Comparison of ENCODE assay signal across 34 cellular contexts in the genomic region with DNA sequence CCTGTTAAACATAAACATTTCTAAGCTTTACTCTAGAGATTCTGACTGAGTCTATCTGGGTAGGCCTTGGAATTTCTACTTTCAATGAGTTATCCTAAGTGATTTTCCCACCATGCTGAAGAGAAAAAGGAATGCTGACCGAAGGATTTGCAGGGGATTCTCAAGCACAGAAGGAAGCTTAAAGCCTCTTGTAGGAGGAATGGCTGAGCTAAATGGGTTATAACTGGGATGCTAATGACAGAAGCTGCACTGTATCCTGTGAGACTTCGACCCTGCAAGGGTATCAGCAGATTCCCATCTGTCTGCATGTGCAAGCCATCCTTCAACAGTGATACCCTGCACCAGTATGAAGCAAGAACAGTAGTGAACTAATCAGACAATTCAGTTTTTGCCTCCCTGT. TPM values are rescaled to one million over a fixed set of nuclear protein-coding genes. Genes with fewer than 3 reads are reported as not detected.
DNase-seq lines count a peak whose midpoint lies in the region; ATAC-seq and TF ChIP-seq lines count a peak whose summit lies in the region.
"Had no signal": no experiment of that assay in that cellular context is flagged by ENCODE, and none has a peak within 500 bp of the region (broad histone marks: within the 10 kb centered on the region; RNA-seq: fewer than 3 reads in every experiment).

No MANE protein-coding gene starts in this region.

- no peaks in the 10 kb centered on the region for H3K9me3 Mint-ChIP-seq in progenitor cell of endocrine pancreas (ENCODE audit: low read depth)
- H3K9me3 Mint-ChIP-seq: activated naive CD4-positive, alpha-beta T cell treated with anti-CD3 and anti-CD28 coated beads, Interleukin-2, amount 50 U/mL, for 24 hours; activated T-helper 1 cell treated with anti-CD3 and anti-CD28 coated beads, Interleukin-12 subunit alpha, Interleukin-12 subunit beta, Interleukin-2, Interleukin-4 antibody, amounts not matched to agents 30 ng/mL and 10 ng/mL and 1 ng/mL, durations not matched to agents 14 hours and 24 hours and 36 hours; IgD-negative memory B cell; natural killer cell treated with Interleukin-12 subunit alpha and Interleukin-12 subunit beta and Interleukin-15 and Interleukin-18, amount 100 ng/mL, for 72 hours had no signal

- H2BK20ac ChIP-seq in IMR-90 (ENCODE audit: low read depth, low read length): peak overlapping the region; percentile 20

- peak overlapping the region; percentile 44; the same call in 1 of the 2 replicates for H2BK120ac ChIP-seq in IMR-90 (ENCODE audit: low read depth, low read length)

- H3K56ac ChIP-seq in IMR-90 (ENCODE audit: extremely low read depth, insufficient read depth, low read length): no peak overlapping the region

- no peak overlapping the region for H3K9ac ChIP-seq in IMR-90 (ENCODE audit: low read depth, low read length)
- H3K9ac ChIP-seq: parathyroid adenoma had no signal

- H2BK15ac ChIP-seq in IMR-90 (ENCODE audit: low read depth, low read length): peak overlapping the region; percentile 26; the same call in 2 of the 3 replicates

- no peak for TF ChIP-seq RAD21 in IMR-90 (IDR thresholded peaks at IDR 0.05; ENCODE audit: low read length)

- H3K4me1 ChIP-seq in ACC112 (ENCODE audit: control insufficient read depth, insufficient read depth, low read length, unreplicated experiment) (peaks cover 20% of the 10 kb centered on the region), IMR-90 (ENCODE audit: control insufficient read depth, insufficient read depth, low read length) (peaks cover 15% of the 10 kb centered on the region), gastroesophageal sphincter (peaks cover 7 to 55% (median 20%) of the 10 kb centered on the region in 3 donors)
- H3K4me1 ChIP-seq: left lung, parathyroid adenoma had no signal

- H2AFZ ChIP-seq in ACC112 (ENCODE audit: low read length, unreplicated experiment) (no peak overlapping the region), IMR-90 (replicated peaks; ENCODE audit: low read length, poor library complexity) (no peak overlapping the region)
- H2AFZ ChIP-seq: hepatocyte, parathyroid adenoma had no signal

- no peak for TF ChIP-seq CTCF in IMR-90 (conservative IDR thresholded peaks at IDR 0.05; ENCODE audit: low read depth, low read length)
- no peak for TF ChIP-seq CTCF in gastroesophageal sphincter (IDR thresholded peaks at IDR 0.05)
- TF ChIP-seq CTCF in progenitor cell of endocrine pancreas (IDR thresholded peaks at IDR 0.05; ENCODE audit: unreplicated experiment): no peak

- dilution Hi-C loops in IMR-90 (cut with HindIII; ENCODE audit: low sequenced_read_pairs, unreplicated experiment): no loop called here

- H3K4me3 ChIP-seq in ACC112 (ENCODE audit: low read depth, low read length) (no peak overlapping the region), IMR-90 (ENCODE audit: insufficient read depth, low read depth, low read length) (no peak overlapping the region), gastroesophageal sphincter (no peak overlapping the region)
- H3K4me3 ChIP-seq: hepatocyte, left lung, upper lobe of left lung had no signal

- H3K4ac ChIP-seq in IMR-90 (ENCODE audit: low read depth, low read length): peak overlapping the region; percentile 26; the same call in 1 of the 2 replicates

- peak overlapping the region; percentile 14; the same call in 1 of the 2 replicates for H3K23ac ChIP-seq in IMR-90 (ENCODE audit: low read depth, low read length)

- H3K4me3 Mint-ChIP-seq in progenitor cell of endocrine pancreas (ENCODE audit: low read depth): no peak overlapping the region
- H3K4me3 Mint-ChIP-seq: activated naive CD4-positive, alpha-beta T cell treated with anti-CD3 and anti-CD28 coated beads, Interleukin-2, amount 50 U/mL, for 24 hours; activated T-helper 1 cell treated with anti-CD3 and anti-CD28 coated beads, Interleukin-12 subunit alpha, Interleukin-12 subunit beta, Interleukin-2, Interleukin-4 antibody, amounts not matched to agents 30 ng/mL and 10 ng/mL and 1 ng/mL, durations not matched to agents 14 hours and 24 hours and 36 hours; CD8-positive, alpha-beta memory T cell; IgD-negative memory B cell; natural killer cell treated with Interleukin-12 subunit alpha and Interleukin-12 subunit beta and Interleukin-15 and Interleukin-18, amount 100 ng/mL, for 72 hours had no signal

- peaks cover 8% of the 10 kb centered on the region for H3K36me3 Mint-ChIP-seq in progenitor cell of endocrine pancreas (ENCODE audit: insufficient read depth)

- no peak overlapping the region; the same call in 1 of the 2 replicates for H3K4me2 ChIP-seq in IMR-90 (ENCODE audit: low read depth, low read length)
- H3K4me2 ChIP-seq: hepatocyte had no signal

- H4K91ac ChIP-seq in IMR-90 (ENCODE audit: insufficient read depth, low read depth, low read length): peak overlapping the region; percentile 53; the same call in 1 of the 2 replicates

- H2AK9ac ChIP-seq in IMR-90 (replicated peaks; ENCODE audit: low read depth, low read length, poor library complexity): no peak overlapping the region

- peaks cover 24% of the 10 kb centered on the region for H3K4me1 Mint-ChIP-seq in progenitor cell of endocrine pancreas (ENCODE audit: low read depth)

- WGBS in IMR-90 (ENCODE audit: extremely low coverage in 2 of 2, insufficient read length in 1 of 2), 2 experiments: 86% methylated on average over 2 of the region's 2 CpGs; no CpG with 5 or more reads in 1 of the 2 experiments
- 53 to 83% methylated on average over 1 to 2 of the region's 2 CpGs for WGBS in gastroesophageal sphincter (ENCODE audit: low coverage in 1 of 2), 2 donors

- H3K27ac Mint-ChIP-seq in progenitor cell of endocrine pancreas: peak overlapping the region; percentile 85
- H3K27ac Mint-ChIP-seq: activated naive CD4-positive, alpha-beta T cell treated with anti-CD3 and anti-CD28 coated beads, Interleukin-2, amount 50 U/mL, for 24 hours; activated T-helper 1 cell treated with anti-CD3 and anti-CD28 coated beads, Interleukin-12 subunit alpha, Interleukin-12 subunit beta, Interleukin-2, Interleukin-4 antibody, amounts not matched to agents 30 ng/mL and 10 ng/mL and 1 ng/mL, durations not matched to agents 14 hours and 24 hours and 36 hours; IgD-negative memory B cell; natural killer cell treated with Interleukin-12 subunit alpha and Interleukin-12 subunit beta and Interleukin-15 and Interleukin-18, amount 100 ng/mL, for 72 hours had no signal

- no peak for TF ChIP-seq EP300 in gastroesophageal sphincter (IDR thresholded peaks at IDR 0.05)

- no peaks in the 10 kb centered on the region for H3K9me3 ChIP-seq in IMR-90 (ENCODE audit: control insufficient read depth, insufficient read depth, low read length)
- H3K9me3 ChIP-seq in gastroesophageal sphincter: no peaks in the 10 kb centered on the region
- H3K9me3 ChIP-seq: left lung, upper lobe of left lung had no signal

- H4K8ac ChIP-seq in IMR-90 (ENCODE audit: low read depth in 2 of 2, low read length in 2 of 2): peak overlapping the region; percentile 38 to 45; a peak in 2 of 4 replicates

- H3K9me1 ChIP-seq in IMR-90 (ENCODE audit: insufficient read depth, low read length): peaks cover 6% of the 10 kb centered on the region; the same call in 1 of the 2 replicates

- BruUV-seq in IMR-90 (replicated peaks; lab: Mats Ljungman, UMichigan): no TSS peak

- ATAC-seq in IMR-90 (ENCODE audit: low read depth) (no peak), gastroesophageal sphincter (no peak), GM18505 (IDR thresholded peaks at IDR 0.05; ENCODE audit: unreplicated experiment) (no peak), HG02938 (IDR thresholded peaks at IDR 0.05; ENCODE audit: unreplicated experiment) (no peak)
- ATAC-seq: left lung; natural killer cell treated with Interleukin-12 subunit alpha and Interleukin-12 subunit beta and Interleukin-15 and Interleukin-18, amount 100 ng/mL, for 72 hours; right cardiac atrium had no signal

- H3K18ac ChIP-seq in IMR-90 (ENCODE audit: low read depth, low read length): peak overlapping the region; percentile 19; the same call in 1 of the 2 replicates

- H3K79me2 ChIP-seq in ACC112 (ENCODE audit: control insufficient read depth, insufficient read depth, low read length, unreplicated experiment): no peaks in the 10 kb centered on the region
- H3K79me2 ChIP-seq: hepatocyte, parathyroid adenoma had no signal

- no peaks in the 10 kb centered on the region for H3K27me3 Mint-ChIP-seq in progenitor cell of endocrine pancreas
- H3K27me3 Mint-ChIP-seq: activated naive CD4-positive, alpha-beta T cell treated with anti-CD3 and anti-CD28 coated beads, Interleukin-2, amount 50 U/mL, for 24 hours; CD8-positive, alpha-beta memory T cell; IgD-negative memory B cell; natural killer cell treated with Interleukin-12 subunit alpha and Interleukin-12 subunit beta and Interleukin-15 and Interleukin-18, amount 100 ng/mL, for 72 hours had no signal

- intact Hi-C loops in IMR-90 (cut with micrococcal nuclease): no loop called here

- H3K27ac ChIP-seq in ACC112 (ENCODE audit: low read depth, low read length) (peak overlapping the region; percentile 62; the same call in 1 of the 2 replicates), IMR-90 (ENCODE audit: insufficient read depth, low read length) (no peak overlapping the region), gastroesophageal sphincter (peak overlapping the region; percentile 47 to 77 (median 68))
- H3K27ac ChIP-seq: parathyroid adenoma had no signal

- TF ChIP-seq POLR2A in IMR-90 (IDR thresholded peaks at IDR 0.05; ENCODE audit: low read depth, low read length) (no peak), gastroesophageal sphincter (IDR thresholded peaks at IDR 0.05) (no peak), GM18505 (IDR thresholded peaks at IDR 0.05; ENCODE audit: borderline replicate concordance, extremely low read depth, insufficient read depth, insufficient read length) (no peak)

- H3K27me3 ChIP-seq in ACC112 (ENCODE audit: insufficient read depth, low read length) (no peaks in the 10 kb centered on the region), IMR-90 (ENCODE audit: control insufficient read depth, insufficient read depth, low read length) (no peaks in the 10 kb centered on the region), gastroesophageal sphincter (no peaks in the 10 kb centered on the region)
- H3K27me3 ChIP-seq: hepatocyte, left lung, upper lobe of left lung had no signal

- peak overlapping the region; percentile 6 for H3K14ac ChIP-seq in IMR-90 (replicated peaks; ENCODE audit: low read depth, low read length)

- DNase-seq in IMR-90: peak; percentile 15
- DNase-seq in progenitor cell of endocrine pancreas (ENCODE audit: low spot score, unreplicated experiment): no peak
- no peak for DNase-seq in middle frontal gyrus (ENCODE audit: extremely low spot score, low spot score)
- DNase-seq in stimulated activated CD8-positive, alpha-beta memory T cell treated with anti-CD3 and anti-CD28 coated beads, Interleukin-4, amount 100 ng/mL, for 48 hours: no peak
- DNase-seq: activated CD4-positive, alpha-beta T cell treated with anti-CD3 and anti-CD28 coated beads, Interleukin-2, amount 50 U/mL, for 1 hour; anterior cingulate cortex; CD8-positive, alpha-beta memory T cell; effector memory CD4-positive, alpha-beta T cell; erythroblast; foreskin fibroblast; GDM1; GOT3; left lung; NCI-H1092 treated with DMSO at 0.1 percent for 48 hours; NCI-H187 treated with DMSO at 0.1 percent for 48 hours; NCI-H226; NCI-H748 treated with DMSO at 0.1 percent for 48 hours; OCI-M1; right cardiac atrium; stimulated activated CD4-positive, alpha-beta T cell treated with anti-CD3 and anti-CD28 coated beads, Interleukin-12 subunit alpha, Interleukin-12 subunit beta, amount 100 ng/mL, for 4 hours; stimulated activated CD4-positive, alpha-beta T cell treated with anti-CD3 and anti-CD28 coated beads, Interleukin-4, amount 100 ng/mL, for 4 hours; stimulated activated naive CD4-positive, alpha-beta T cell treated with Interleukin-2 at 50 U/mL for 16 hours; T-helper 2 cell; upper lobe of left lung had no signal

- in situ Hi-C loops in IMR-90 (cut with MboI; ENCODE audit: low sequenced_read_pairs): no loop called here

- H4K20me1 ChIP-seq in IMR-90 (ENCODE audit: insufficient read depth, low read length): no peaks in the 10 kb centered on the region

- POLR2A ChIA-PET in IMR-90 (lab: Charles Lee; ENCODE audit: unreplicated experiment): no interaction called here

- peak overlapping the region; percentile 37 for H2BK5ac ChIP-seq in IMR-90 (ENCODE audit: low read depth, low read length, poor library complexity, severe bottlenecking)

- peaks cover 12% of the 10 kb centered on the region for H3K36me3 ChIP-seq in ACC112 (ENCODE audit: insufficient read depth, low read length)
- peaks cover 5% of the 10 kb centered on the region for H3K36me3 ChIP-seq in IMR-90 (ENCODE audit: control insufficient read depth, insufficient read depth, low read length)
- H3K36me3 ChIP-seq in gastroesophageal sphincter: peaks cover 0 to 5% of the 10 kb centered on the region in 2 donors

- H2AK5ac ChIP-seq in IMR-90 (ENCODE audit: low read depth, low read length): peak overlapping the region; percentile 21; the same call in 1 of the 2 replicates

- no peak overlapping the region for H4K5ac ChIP-seq in IMR-90 (ENCODE audit: low read depth, low read length)

- peaks cover 7 to 10% of the 10 kb centered on the region in 2 experiments for H3K79me1 ChIP-seq in IMR-90 (ENCODE audit: low read depth in 1 of 2, low read length in 2 of 2)

- CTCF ChIA-PET in IMR-90 (lab: Yijun Ruan, JAX): no interaction called here

RNA-seq across cellular contexts. Expression of gene SLC35D1, which starts 35.4 kb away (rescaled TPM):
- 16.3 and 23.1 TPM in 2 replicates for total RNA-seq in IMR-90 (2012; rRNA removed)
- polyA plus RNA-seq in IMR-90 (2012; rRNA removed): 6.0 and 7.2 TPM in 2 replicates
- polyA plus RNA-seq in IMR-90 (2012; cell fraction: cytosol; rRNA removed): 1.6 and 1.7 TPM in 2 replicates
- 1.2 and 9.4 TPM in 2 replicates for polyA plus RNA-seq in IMR-90 (2012; cell fraction: nucleus; rRNA removed; ENCODE audit: low replicate concordance)
- total RNA-seq in gastroesophageal sphincter: 10 to 100 TPM in 1 of 4 donors, 1 to 10 TPM in 3; 7.7 to 13.4 (median 9.2) TPM
- 11.9 and 12.2 TPM in 2 replicates for total RNA-seq in progenitor cell of endocrine pancreas
